Comparison of ENCODE assay signal across 28 cellular contexts in genomic region chr11:63893355-63893754, GRCh38. TPM values are rescaled to one million over a fixed set of nuclear protein-coding genes. Genes with fewer than 3 reads are reported as not detected.
"Had no signal": no experiment of that assay in that cellular context is flagged by ENCODE, and none has a peak within 500 bp of the region (broad histone marks: within the 10 kb centered on the region; RNA-seq: fewer than 3 reads in every experiment).

No MANE protein-coding gene starts in this region.

- H3K27ac Mint-ChIP-seq: mesothelial cell of epicardium; naive B cell; nephron; stimulated activated effector memory CD8-positive, alpha-beta T cell treated with anti-CD3 and anti-CD28 coated beads, Interleukin-12 subunit alpha, Interleukin-12 subunit beta, amount 100 ng/mL, for 72 hours; stimulated activated naive CD8-positive, alpha-beta T cell treated with anti-CD3 and anti-CD28 coated beads, Interleukin-15, Interleukin-2, amounts not matched to agents 100 ng/mL and 50 ng/mL, for 24 hours; type B pancreatic cell had no signal

- H3K27ac ChIP-seq: left ventricle myocardium inferior, pancreas, prostate gland, sigmoid colon, spleen, suprapubic skin, thoracic aorta, tibial nerve, uterus had no signal

- H3K27me3 ChIP-seq: pancreas, sigmoid colon, spleen, suprapubic skin, tibial nerve, uterus had no signal

- H3K27me3 Mint-ChIP-seq: naive B cell; stimulated activated naive CD8-positive, alpha-beta T cell treated with anti-CD3 and anti-CD28 coated beads, Interleukin-15, Interleukin-2, amounts not matched to agents 100 ng/mL and 50 ng/mL, for 24 hours; type B pancreatic cell had no signal

- FAIRE-seq: pancreas, small intestine had no signal

- H3K36me3 ChIP-seq: uterus had no signal

- DNase-seq: hypothalamus; islet precursor cell; left ventricle myocardium inferior; mesendoderm; naive B cell; nucleus accumbens; pancreas; posterior cingulate gyrus; retina; right cardiac atrium; sigmoid colon; small intestine; spleen; stimulated activated CD4-positive, alpha-beta T cell treated with anti-CD3 and anti-CD28 coated beads, Interleukin-4, amount 100 ng/mL, for 24 hours; stimulated activated naive CD4-positive, alpha-beta T cell; uterus had no signal

- H3K9me3 Mint-ChIP-seq: naive B cell; stimulated activated effector memory CD8-positive, alpha-beta T cell treated with anti-CD3 and anti-CD28 coated beads, Interleukin-12 subunit alpha, Interleukin-12 subunit beta, amount 100 ng/mL, for 72 hours; stimulated activated naive CD8-positive, alpha-beta T cell treated with anti-CD3 and anti-CD28 coated beads, Interleukin-15, Interleukin-2, amounts not matched to agents 100 ng/mL and 50 ng/mL, for 24 hours; type B pancreatic cell had no signal

- H3K9me3 ChIP-seq: left ventricle myocardium inferior, pancreas, prostate gland, sigmoid colon, spleen, suprapubic skin, thoracic aorta, tibial nerve, uterus had no signal

- H3K4me3 ChIP-seq: left ventricle myocardium inferior, lung, pancreas, prostate gland, sigmoid colon, spleen, suprapubic skin, thoracic aorta, tibial nerve, uterus had no signal

- ATAC-seq: pancreas; right cardiac atrium; stimulated activated effector memory CD8-positive, alpha-beta T cell treated with anti-CD3 and anti-CD28 coated beads, Interleukin-12 subunit alpha, Interleukin-12 subunit beta, amount 100 ng/mL, for 72 hours had no signal

- H3K4me3 Mint-ChIP-seq: mesothelial cell of epicardium; nephron; neural crest cell; stimulated activated effector memory CD8-positive, alpha-beta T cell treated with anti-CD3 and anti-CD28 coated beads, Interleukin-12 subunit alpha, Interleukin-12 subunit beta, amount 100 ng/mL, for 72 hours; stimulated activated naive CD8-positive, alpha-beta T cell treated with anti-CD3 and anti-CD28 coated beads, Interleukin-15, Interleukin-2, amounts not matched to agents 100 ng/mL and 50 ng/mL, for 24 hours; type B pancreatic cell had no signal

RNA-seq across cellular contexts. Expression of gene RCOR2, which starts 23.6 kb away (rescaled TPM):
- total RNA-seq: mononuclear cell had no signal
